ENCODE assay signal across 15 cellular contexts in the genomic region with DNA sequence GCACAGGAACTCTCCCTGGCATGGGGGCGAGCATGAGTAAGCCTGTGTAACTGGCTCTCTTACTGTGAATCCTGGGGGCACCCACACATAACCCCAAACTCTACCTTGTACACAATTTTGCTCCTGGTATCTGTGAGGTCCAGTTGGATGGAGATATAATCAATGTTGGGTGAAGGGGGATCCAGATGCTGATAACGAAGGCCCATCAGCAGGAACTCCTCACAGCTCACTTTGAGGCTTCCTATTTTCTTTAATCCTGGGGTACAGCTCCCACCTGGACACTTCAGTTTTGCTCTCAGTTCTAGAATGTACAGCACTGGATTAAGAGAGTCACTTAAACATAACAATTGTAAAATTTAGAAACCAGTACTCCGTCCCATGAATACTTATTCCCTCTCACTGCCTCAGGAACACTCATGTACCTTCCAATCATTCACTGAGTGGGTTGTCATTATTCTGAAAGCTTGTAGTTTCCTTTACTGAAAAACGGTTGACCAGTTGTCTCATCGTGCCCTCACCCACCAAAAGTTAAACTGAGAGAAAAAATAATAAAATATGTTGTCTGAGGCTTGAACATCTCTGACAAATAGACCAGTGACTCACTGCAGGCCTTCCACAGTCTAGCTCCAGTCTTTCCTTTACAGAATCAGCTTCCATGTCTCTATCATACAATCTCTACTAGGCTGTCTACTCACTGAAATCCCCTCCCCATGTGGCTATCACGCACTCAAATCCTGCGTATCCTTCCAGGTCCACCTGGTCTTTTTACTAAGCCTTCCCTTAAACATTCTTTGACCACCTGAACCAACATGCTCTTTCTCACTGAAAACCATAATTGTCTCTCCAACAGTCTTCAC. TPM values are rescaled to one million over a fixed set of nuclear protein-coding genes. Genes with fewer than 3 reads are reported as not detected.
DNase-seq lines count a peak whose midpoint lies in the region; ATAC-seq lines count a peak whose summit lies in the region.
"Had no signal": no experiment of that assay in that cellular context is flagged by ENCODE, and none has a peak within 500 bp of the region (broad histone marks: within the 10 kb centered on the region; RNA-seq: fewer than 3 reads in every experiment).

No MANE protein-coding gene starts in this region.

- intact Hi-C loops in activated CD4-positive, alpha-beta T cell treated with anti-CD3 and anti-CD28 coated beads, Interleukin-2, amount 10 ng/mL, durations not matched to agents 24 days and 14 days (cut with micrococcal nuclease): no loop called here
- intact Hi-C loops in activated CD4-positive, alpha-beta T cell treated with anti-CD3 and anti-CD28 coated beads for 36 hours (cut with DNase I, micrococcal nuclease): no loop called here

- POLR2A ChIA-PET in activated CD4-positive, alpha-beta T cell treated with anti-CD3 and anti-CD28 coated beads for 36 hours (lab: Charles Lee): no interaction called here

- no peak for ATAC-seq in activated CD4-positive, alpha-beta T cell treated with anti-CD3 and anti-CD28 coated beads for 36 hours
- ATAC-seq in stimulated activated effector memory CD8-positive, alpha-beta T cell treated with anti-CD3 and anti-CD28 coated beads, Interleukin-12 subunit alpha, Interleukin-12 subunit beta, amount 100 ng/mL, for 72 hours: peak; percentile 26
- ATAC-seq: A549; CD8-positive, alpha-beta T cell had no signal

- H3K4me1 Mint-ChIP-seq in activated CD4-positive, alpha-beta T cell treated with anti-CD3 and anti-CD28 coated beads, Interleukin-2, amount 10 ng/mL, durations not matched to agents 24 days and 14 days: no peaks in the 10 kb centered on the region
- no peaks in the 10 kb centered on the region for H3K4me1 Mint-ChIP-seq in activated CD4-positive, alpha-beta T cell treated with anti-CD3 and anti-CD28 coated beads for 36 hours
- no peaks in the 10 kb centered on the region for H3K4me1 Mint-ChIP-seq in stimulated activated effector memory CD8-positive, alpha-beta T cell treated with anti-CD3 and anti-CD28 coated beads, Interleukin-12 subunit alpha, Interleukin-12 subunit beta, amount 100 ng/mL, for 72 hours
- H3K4me1 Mint-ChIP-seq: B cell had no signal

- CTCF ChIA-PET in activated CD4-positive, alpha-beta T cell treated with anti-CD3 and anti-CD28 coated beads for 36 hours (lab: Charles Lee): interaction anchor here (1.1 kb wide), 1 partner anchor 7 kb away, joined by 4 read pairs; no protein-coding TSS in a partner anchor

- peaks cover 2% of the 10 kb centered on the region for H3K27me3 Mint-ChIP-seq in activated CD4-positive, alpha-beta T cell treated with anti-CD3 and anti-CD28 coated beads, Interleukin-2, amount 10 ng/mL, durations not matched to agents 24 days and 14 days
- H3K27me3 Mint-ChIP-seq in activated CD4-positive, alpha-beta T cell treated with anti-CD3 and anti-CD28 coated beads for 36 hours: no peaks in the 10 kb centered on the region

- peak; percentile 34 for DNase-seq in activated CD4-positive, alpha-beta T cell treated with anti-CD3 and anti-CD28 coated beads, Interleukin-2, amount 10 ng/mL, durations not matched to agents 24 days and 14 days
- no peak for DNase-seq in activated CD4-positive, alpha-beta T cell treated with anti-CD3 and anti-CD28 coated beads for 36 hours
- DNase-seq in iris pigment epithelial cell (ENCODE audit: low read depth): peak; percentile 8
- DNase-seq in stimulated activated effector memory CD8-positive, alpha-beta T cell treated with anti-CD3 and anti-CD28 coated beads, Interleukin-12 subunit alpha, Interleukin-12 subunit beta, amount 100 ng/mL, for 72 hours (ENCODE audit: low spot score in 2 of 2): no peak
- no peak for DNase-seq in stimulated activated CD4-positive, alpha-beta T cell treated with anti-CD3 and anti-CD28 coated beads, Interleukin-4, amount 100 ng/mL, for 1 hour
- DNase-seq: AML-193; Caco-2; Calu3; CD4-positive, alpha-beta T cell; CD8-positive, alpha-beta T cell; DMS79 treated with DMSO at 0.1 percent for 48 hours; GF-D8 had no signal

- H3K36me3 Mint-ChIP-seq in activated CD4-positive, alpha-beta T cell treated with anti-CD3 and anti-CD28 coated beads, Interleukin-2, amount 10 ng/mL, durations not matched to agents 24 days and 14 days (ENCODE audit: low read depth): no peaks in the 10 kb centered on the region
- no peaks in the 10 kb centered on the region for H3K36me3 Mint-ChIP-seq in activated CD4-positive, alpha-beta T cell treated with anti-CD3 and anti-CD28 coated beads for 36 hours (ENCODE audit: low read depth)
- H3K36me3 Mint-ChIP-seq in stimulated activated effector memory CD8-positive, alpha-beta T cell treated with anti-CD3 and anti-CD28 coated beads, Interleukin-12 subunit alpha, Interleukin-12 subunit beta, amount 100 ng/mL, for 72 hours: no peaks in the 10 kb centered on the region
- H3K36me3 Mint-ChIP-seq: CD8-positive, alpha-beta T cell had no signal

- no peaks in the 10 kb centered on the region for H3K9me3 Mint-ChIP-seq in activated CD4-positive, alpha-beta T cell treated with anti-CD3 and anti-CD28 coated beads, Interleukin-2, amount 10 ng/mL, durations not matched to agents 24 days and 14 days
- H3K9me3 Mint-ChIP-seq in activated CD4-positive, alpha-beta T cell treated with anti-CD3 and anti-CD28 coated beads for 36 hours (ENCODE audit: low read depth): no peaks in the 10 kb centered on the region
- H3K9me3 Mint-ChIP-seq in stimulated activated effector memory CD8-positive, alpha-beta T cell treated with anti-CD3 and anti-CD28 coated beads, Interleukin-12 subunit alpha, Interleukin-12 subunit beta, amount 100 ng/mL, for 72 hours: no peaks in the 10 kb centered on the region
- H3K9me3 Mint-ChIP-seq: CD4-positive, alpha-beta T cell; CD8-positive, alpha-beta T cell had no signal

- H3K4me3 Mint-ChIP-seq in activated CD4-positive, alpha-beta T cell treated with anti-CD3 and anti-CD28 coated beads, Interleukin-2, amount 10 ng/mL, durations not matched to agents 24 days and 14 days: no peak overlapping the region
- H3K4me3 Mint-ChIP-seq in activated CD4-positive, alpha-beta T cell treated with anti-CD3 and anti-CD28 coated beads for 36 hours: no peak overlapping the region
- H3K4me3 Mint-ChIP-seq in stimulated activated effector memory CD8-positive, alpha-beta T cell treated with anti-CD3 and anti-CD28 coated beads, Interleukin-12 subunit alpha, Interleukin-12 subunit beta, amount 100 ng/mL, for 72 hours: no peak overlapping the region
- H3K4me3 Mint-ChIP-seq: B cell; CD4-positive, alpha-beta T cell; CD8-positive, alpha-beta T cell had no signal

- no peak overlapping the region for H3K27ac Mint-ChIP-seq in activated CD4-positive, alpha-beta T cell treated with anti-CD3 and anti-CD28 coated beads, Interleukin-2, amount 10 ng/mL, durations not matched to agents 24 days and 14 days
- no peak overlapping the region for H3K27ac Mint-ChIP-seq in activated CD4-positive, alpha-beta T cell treated with anti-CD3 and anti-CD28 coated beads for 36 hours
- H3K27ac Mint-ChIP-seq in stimulated activated effector memory CD8-positive, alpha-beta T cell treated with anti-CD3 and anti-CD28 coated beads, Interleukin-12 subunit alpha, Interleukin-12 subunit beta, amount 100 ng/mL, for 72 hours: no peak overlapping the region
- H3K27ac Mint-ChIP-seq: B cell; CD4-positive, alpha-beta T cell; CD8-positive, alpha-beta T cell had no signal

RNA-seq across cellular contexts. Expression of a gene that starts 52.6 kb away (rescaled TPM):
- total RNA-seq in activated CD4-positive, alpha-beta T cell treated with anti-CD3 and anti-CD28 coated beads, Interleukin-2, amount 10 ng/mL, durations not matched to agents 24 days and 14 days: not detected in 2 replicates
- total RNA-seq in activated CD4-positive, alpha-beta T cell treated with anti-CD3 and anti-CD28 coated beads for 36 hours: not detected
- total RNA-seq: A172; B cell; Calu3; CD8-positive, alpha-beta T cell had no signal

Comparison
In these comparisons a context has a peak if more than half of its experiments do, and no peak if none do; other contexts are left out.
1. DNase-seq: peak in activated CD4-positive, alpha-beta T cell treated with anti-CD3 and anti-CD28 coated beads, Interleukin-2, amount 10 ng/mL, durations not matched to agents 24 days and 14 days (single experiment) and iris pigment epithelial cell (single experiment); none in activated CD4-positive, alpha-beta T cell treated with anti-CD3 and anti-CD28 coated beads for 36 hours (single experiment), stimulated activated effector memory CD8-positive, alpha-beta T cell treated with anti-CD3 and anti-CD28 coated beads, Interleukin-12 subunit alpha, Interleukin-12 subunit beta, amount 100 ng/mL, for 72 hours (0 of 2) and stimulated activated CD4-positive, alpha-beta T cell treated with anti-CD3 and anti-CD28 coated beads, Interleukin-4, amount 100 ng/mL, for 1 hour (single experiment).